Comparison of ENCODE assay signal across 19 cellular contexts in genomic region chr5:26763151-26763550, GRCh38.
DNase-seq lines count a peak whose midpoint lies in the region; ATAC-seq and TF ChIP-seq lines count a peak whose summit lies in the region.
"Had no signal": no experiment of that assay in that cellular context is flagged by ENCODE, and none has a peak within 500 bp of the region (broad histone marks: within the 10 kb centered on the region; RNA-seq: fewer than 3 reads in every experiment).

No MANE protein-coding gene starts in this region.

- CTCF ChIA-PET in activated CD8-positive, alpha-beta T cell treated with anti-CD3 and anti-CD28 coated beads, Interleukin-2, amount 10 ng/mL, durations not matched to agents 7 days and 5 days (lab: Charles Lee) = no interaction called here

- H3K9me3 Mint-ChIP-seq in mesothelial cell of epicardium = peaks cover 11% of the 10 kb centered on the region
- peaks cover 8% of the 10 kb centered on the region for H3K9me3 Mint-ChIP-seq in activated CD8-positive, alpha-beta T cell treated with anti-CD3 and anti-CD28 coated beads, Interleukin-2, amount 10 ng/mL, durations not matched to agents 7 days and 5 days (ENCODE audit: insufficient read depth)

- H3K4me3 ChIP-seq in choroid plexus epithelial cell (ENCODE audit: low read depth, low read length) = no peak overlapping the region
- H3K4me3 ChIP-seq: K562 had no signal

- no peak overlapping the region for H3K4me3 Mint-ChIP-seq in mesothelial cell of epicardium
- H3K4me3 Mint-ChIP-seq in activated CD8-positive, alpha-beta T cell treated with anti-CD3 and anti-CD28 coated beads, Interleukin-2, amount 10 ng/mL, durations not matched to agents 7 days and 5 days = no peak overlapping the region

- peaks cover 21% of the 10 kb centered on the region for H3K4me1 Mint-ChIP-seq in mesothelial cell of epicardium
- H3K4me1 Mint-ChIP-seq in activated CD8-positive, alpha-beta T cell treated with anti-CD3 and anti-CD28 coated beads, Interleukin-2, amount 10 ng/mL, durations not matched to agents 7 days and 5 days (ENCODE audit: low read depth) = no peaks in the 10 kb centered on the region

- DNase-seq in HCEC 1CT (peak; percentile 51), MV-4-11 (lab: John Stamatoyannopoulos, UW) (peak; percentile 18), choroid plexus epithelial cell (ENCODE audit: low read depth) (peak; percentile 18), mesothelial cell of epicardium (ENCODE audit: low spot score in 2 of 2, unreplicated experiment in 2 of 2) (no peak), midbrain (lab: John Stamatoyannopoulos, UW) (no peak), NCI-H2107 treated with DMSO at 0.1 percent for 48 hours (lab: John Stamatoyannopoulos, UW; ENCODE audit: unreplicated experiment) (no peak)
- DNase-seq in activated CD8-positive, alpha-beta T cell treated with anti-CD3 and anti-CD28 coated beads, Interleukin-2, amount 10 ng/mL, durations not matched to agents 7 days and 5 days = no peak
- DNase-seq: C1 segment of cervical spinal cord, H7, NCI-H1092 treated with DMSO at 0.1 percent for 48 hours, NCI-H146, NCI-H2081 treated with DMSO at 0.1 percent for 48 hours, NCI-H510A treated with DMSO at 0.1 percent for 48 hours, NCI-H774, PC-3, SIG-M5, T-helper 1 cell had no signal

- no peak for ATAC-seq in HG03442 (IDR thresholded peaks at IDR 0.05; ENCODE audit: unreplicated experiment)
- no peak for ATAC-seq in activated CD8-positive, alpha-beta T cell treated with anti-CD3 and anti-CD28 coated beads, Interleukin-2, amount 10 ng/mL, durations not matched to agents 7 days and 5 days
- ATAC-seq: K562, PC-3 had no signal

- no peaks in the 10 kb centered on the region for H3K36me3 Mint-ChIP-seq in mesothelial cell of epicardium
- no peaks in the 10 kb centered on the region for H3K36me3 Mint-ChIP-seq in activated CD8-positive, alpha-beta T cell treated with anti-CD3 and anti-CD28 coated beads, Interleukin-2, amount 10 ng/mL, durations not matched to agents 7 days and 5 days (ENCODE audit: low read depth)

- H3K27ac Mint-ChIP-seq in mesothelial cell of epicardium = peak overlapping the region; percentile 6
- no peak overlapping the region for H3K27ac Mint-ChIP-seq in activated CD8-positive, alpha-beta T cell treated with anti-CD3 and anti-CD28 coated beads, Interleukin-2, amount 10 ng/mL, durations not matched to agents 7 days and 5 days

- H3K27me3 Mint-ChIP-seq in mesothelial cell of epicardium (ENCODE audit: low read depth) = no peaks in the 10 kb centered on the region
- no peaks in the 10 kb centered on the region for H3K27me3 Mint-ChIP-seq in activated CD8-positive, alpha-beta T cell treated with anti-CD3 and anti-CD28 coated beads, Interleukin-2, amount 10 ng/mL, durations not matched to agents 7 days and 5 days (ENCODE audit: low read depth)

- POLR2A ChIA-PET in activated CD8-positive, alpha-beta T cell treated with anti-CD3 and anti-CD28 coated beads, Interleukin-2, amount 10 ng/mL, durations not matched to agents 7 days and 5 days (lab: Charles Lee) = no interaction called here

- TF ChIP-seq CTCF in choroid plexus epithelial cell (conservative IDR thresholded peaks at IDR 0.05; ENCODE audit: low read depth, low read length) = no peak
- no peak for TF ChIP-seq CTCF in mesothelial cell of epicardium (IDR thresholded peaks at IDR 0.05; ENCODE audit: unreplicated experiment)

Comparison
In these comparisons a context has a peak if more than half of its experiments do, and no peak if none do; other contexts are left out.
1. DNase-seq: peak in HCEC 1CT (single experiment), MV-4-11 (single experiment) and choroid plexus epithelial cell (single experiment); none in mesothelial cell of epicardium (0 of 2), midbrain (single experiment), NCI-H2107 treated with DMSO at 0.1 percent for 48 hours (single experiment) and activated CD8-positive, alpha-beta T cell treated with anti-CD3 and anti-CD28 coated beads, Interleukin-2, amount 10 ng/mL, durations not matched to agents 7 days and 5 days (single experiment).